18 cellular contexts compared by ENCODE assay signal in genomic region chr21:36754241-36754881, GRCh38. TPM values are rescaled to one million over a fixed set of nuclear protein-coding genes. Genes with fewer than 3 reads are reported as not detected.
DNase-seq lines count a peak whose midpoint lies in the region; ATAC-seq and TF ChIP-seq lines count a peak whose summit lies in the region.
"Had no signal": no experiment of that assay in that cellular context is flagged by ENCODE, and none has a peak within 500 bp of the region (broad histone marks: within the 10 kb centered on the region; RNA-seq: fewer than 3 reads in every experiment).

No MANE protein-coding gene starts in this region.

- H3K9me3 ChIP-seq in heart right ventricle (no peaks in the 10 kb centered on the region), RWPE2 (ENCODE audit: severe bottlenecking) (no peaks in the 10 kb centered on the region), endodermal cell (ENCODE audit: control insufficient read depth, low read length) (no peaks in the 10 kb centered on the region), subcutaneous abdominal adipose tissue (ENCODE audit: control insufficient read depth in 5 of 5, low read length in 5 of 5) (no peaks in the 10 kb centered on the region), transverse colon (no peaks in the 10 kb centered on the region)
- H3K9me3 ChIP-seq: SK-N-SH had no signal

- H3K36me3 ChIP-seq in heart right ventricle: peaks cover 0 to 24% (median 0%) of the 10 kb centered on the region in 9 donors
- H3K36me3 ChIP-seq in RWPE2 (ENCODE audit: low read depth): no peaks in the 10 kb centered on the region; the same call in 1 of the 2 replicates
- H3K36me3 ChIP-seq in endodermal cell (ENCODE audit: control insufficient read depth, insufficient read depth, low read length): peaks cover 6% of the 10 kb centered on the region
- peaks cover 3 to 32% (median 14%) of the 10 kb centered on the region in 5 donors for H3K36me3 ChIP-seq in subcutaneous abdominal adipose tissue (ENCODE audit: control insufficient read depth in 5 of 5, insufficient read depth in 5 of 5, low read length in 5 of 5)
- peaks cover 0 to 3% (median 0%) of the 10 kb centered on the region in 4 donors for H3K36me3 ChIP-seq in transverse colon

- H3K27me3 Mint-ChIP-seq in endodermal cell (ENCODE audit: insufficient read depth): peaks cover 17% of the 10 kb centered on the region

- peaks cover 17% of the 10 kb centered on the region for H3K36me3 Mint-ChIP-seq in endodermal cell (ENCODE audit: low read depth)

- H3K9me3 Mint-ChIP-seq in endodermal cell: no peaks in the 10 kb centered on the region

- H3K27me3 ChIP-seq in heart right ventricle (peaks cover 0 to under 1% (median 0%) of the 10 kb centered on the region in 7 donors), RWPE2 (ENCODE audit: insufficient read depth, poor library complexity, severe bottlenecking) (no peaks in the 10 kb centered on the region), endodermal cell (ENCODE audit: control insufficient read depth, insufficient read depth, low read length, poor library complexity, severe bottlenecking) (peaks cover 4% of the 10 kb centered on the region), subcutaneous abdominal adipose tissue (ENCODE audit: control insufficient read depth in 5 of 5, insufficient read depth in 4 of 5, low read length in 5 of 5) (no peaks in the 10 kb centered on the region), transverse colon (no peaks in the 10 kb centered on the region)

- in situ Hi-C loops in transverse colon (cut with MboI; ENCODE audit: low pct_ligation_motif_present in 1 of 4, low pct_unique_long_range_greater_than_20kb in 1 of 4, low sequenced_read_pairs in 3 of 4): no loop called here

- no peak for TF ChIP-seq CTCF in heart right ventricle (IDR thresholded peaks at IDR 0.05)
- TF ChIP-seq CTCF in RWPE2 (IDR thresholded peaks at IDR 0.05; ENCODE audit: poor library complexity, severe bottlenecking): no peak
- peak; percentile 12 for TF ChIP-seq CTCF in endodermal cell (conservative IDR thresholded peaks at IDR 0.05)
- no peak for TF ChIP-seq CTCF in transverse colon (IDR thresholded peaks at IDR 0.05)
- no peak for TF ChIP-seq CTCF in GM10248 (IDR thresholded peaks at IDR 0.05; ENCODE audit: control extremely low read depth, extremely low read depth, low read depth, missing control alignments)

- H3K4me3 ChIP-seq in heart right ventricle (peak overlapping the region in 5 of 10 donors; percentile 25 to 31 (median 29)), RWPE2 (ENCODE audit: severe bottlenecking) (no peak overlapping the region), endodermal cell (ENCODE audit: low read length) (no peak overlapping the region), subcutaneous abdominal adipose tissue (ENCODE audit: low read depth in 1 of 5, low read length in 5 of 5) (peak overlapping the region in 3 of 5 donors; percentile 26 to 44 (median 35)), transverse colon (no peak overlapping the region)
- H3K4me3 ChIP-seq: PC-9 had no signal

- TF ChIP-seq POLR2A in transverse colon (IDR thresholded peaks at IDR 0.05): no peak

- CTCF ChIA-PET in GM10248 (lab: Yijun Ruan, JAX): interaction anchor here (1.2 kb wide), 1 partner anchor 8 kb away, joined by 5 read pairs; no protein-coding TSS in a partner anchor

- 65 to 69% methylated on average over 21 of the region's 21 CpGs for WGBS in heart right ventricle, 2 donors
- WGBS in endodermal cell (ENCODE audit: insufficient coverage in 1 of 2, insufficient read length in 1 of 2), 2 experiments: 92 to 93% methylated on average over 18 to 21 of the region's 21 CpGs
- WGBS in transverse colon (ENCODE audit: low coverage in 1 of 2), 2 donors: 76 to 92% methylated on average over 6 to 21 of the region's 21 CpGs

- DNase-seq in heart right ventricle (no peak), Right ventricle myocardium inferior (ENCODE audit: missing footprints) (no peak), RWPE2 (ENCODE audit: low spot score) (no peak), endodermal cell (no peak), transverse colon (no peak), CD1c-positive myeloid dendritic cell (ENCODE audit: extremely low spot score) (no peak), GM10248 (ENCODE audit: extremely low spot score) (no peak)
- DNase-seq: COR-L47, DMS153, H7, NCI-H1436, NCI-H2029, NCI-H2171, NCI-H446, PC-9, SK-N-SH had no signal

- TF ChIP-seq EP300 in transverse colon (IDR thresholded peaks at IDR 0.05; ENCODE audit: low read depth): no peak

- POLR2A ChIA-PET in GM10248 (lab: Yijun Ruan, JAX): no interaction called here

- peak in 5 of 8 donors; percentile 29 to 47 (median 38) for ATAC-seq in heart right ventricle
- ATAC-seq in Right ventricle myocardium inferior: no peak
- ATAC-seq in RWPE2 (ENCODE audit: low read depth): no peak

- H3K4me1 ChIP-seq in heart right ventricle (peaks cover 0 to 15% (median 0%) of the 10 kb centered on the region in 9 donors), RWPE2 (ENCODE audit: insufficient read depth, poor library complexity, severe bottlenecking) (peaks cover 7% of the 10 kb centered on the region), endodermal cell (ENCODE audit: control insufficient read depth, insufficient read depth, low read length) (peaks cover 7% of the 10 kb centered on the region), subcutaneous abdominal adipose tissue (ENCODE audit: control insufficient read depth in 5 of 5, insufficient read depth in 5 of 5, low read length in 5 of 5) (peaks cover 0 to 22% (median 0%) of the 10 kb centered on the region in 5 donors), transverse colon (no peaks in the 10 kb centered on the region)

- no peak overlapping the region for H3K4me3 Mint-ChIP-seq in endodermal cell

- H3K4me1 Mint-ChIP-seq in endodermal cell: peaks cover 25% of the 10 kb centered on the region

- no peak overlapping the region for H3K27ac Mint-ChIP-seq in endodermal cell

- H3K27ac ChIP-seq in heart right ventricle: peak overlapping the region in 4 of 10 donors; percentile 13 to 56 (median 40)
- peak overlapping the region; percentile 38 for H3K27ac ChIP-seq in RWPE2 (ENCODE audit: poor library complexity, severe bottlenecking)
- no peak overlapping the region for H3K27ac ChIP-seq in endodermal cell (ENCODE audit: low read depth, low read length)
- no peak overlapping the region for H3K27ac ChIP-seq in subcutaneous abdominal adipose tissue (ENCODE audit: low read depth, low read length)
- H3K27ac ChIP-seq in transverse colon: no peak overlapping the region
- H3K27ac ChIP-seq: C4-2B, PC-9 had no signal

- H3K9ac ChIP-seq in endodermal cell (ENCODE audit: extremely low read depth, low read length, poor library complexity, severe bottlenecking) (no peak overlapping the region), subcutaneous abdominal adipose tissue (ENCODE audit: low read length in 5 of 5) (no peak overlapping the region)
- H3K9ac ChIP-seq: SK-N-SH had no signal

- intact Hi-C loops in heart right ventricle (cut with DNase I): loop anchor here in 2 of 10 donors (5.0 kb wide), 2 partner anchors 98 to 173 kb away; no protein-coding TSS in a partner anchor
- intact Hi-C loops in Right ventricle myocardium inferior (cut with DNase I): no loop called here
- intact Hi-C loops in transverse colon (cut with DNase I; ENCODE audit: low total_unique reads): no loop called here

RNA-seq across cellular contexts. Expression of gene SIM2, which starts 55.4 kb away (rescaled TPM):
- under 1 TPM in 2 of 10 donors, not detected in 8; 0.15 to 0.16 TPM for total RNA-seq in heart right ventricle
- under 1 TPM in 1 of 2 donors, not detected in 1; 0.01 TPM for polyA plus RNA-seq in heart right ventricle
- total RNA-seq in Right ventricle myocardium inferior: not detected
- total RNA-seq in endodermal cell: not detected
- polyA plus RNA-seq in endodermal cell (2013, experiment 1 of 2): not detected
- polyA plus RNA-seq in endodermal cell (2013, experiment 2 of 2): 0.04 TPM
- under 1 TPM in 1 of 4 donors, not detected in 3; 0.32 TPM for total RNA-seq in transverse colon
- polyA plus RNA-seq: SK-N-SH had no signal

Comparison
In these comparisons a context has a peak if more than half of its experiments do, and no peak if none do; other contexts are left out.
1. ATAC-seq: peak in heart right ventricle (5 of 8); none in Right ventricle myocardium inferior (single experiment) and RWPE2 (single experiment).
2. H3K4me3 ChIP-seq: peak in subcutaneous abdominal adipose tissue (3 of 5); none in RWPE2 (single experiment), endodermal cell (single experiment) and transverse colon (0 of 4).